In genomic region chr15:98795980-98796379, GRCh38 we compare ENCODE assay signal across 15 cellular contexts.
A peak's percentile ranks its signal among the peaks of the same experiment; 100 is the strongest.
DNase-seq lines count a peak whose midpoint lies in the region; ATAC-seq and TF ChIP-seq lines count a peak whose summit lies in the region.
"Had no signal": no experiment of that assay in that cellular context is flagged by ENCODE, and none has a peak within 500 bp of the region (broad histone marks: within the 10 kb centered on the region; RNA-seq: fewer than 3 reads in every experiment).

No MANE protein-coding gene starts in this region.

- H3K27me3 ChIP-seq in endodermal cell (ENCODE audit: control insufficient read depth, insufficient read depth, low read length, poor library complexity, severe bottlenecking) = no peaks in the 10 kb centered on the region
- H3K27me3 ChIP-seq in trophoblast cell (ENCODE audit: insufficient read depth, low read length) = no peaks in the 10 kb centered on the region
- H3K27me3 ChIP-seq in left ventricle myocardium inferior (ENCODE audit: low read depth) = no peaks in the 10 kb centered on the region
- H3K27me3 ChIP-seq in CD8-positive, alpha-beta memory T cell (ENCODE audit: insufficient read depth, low read length, poor library complexity, severe bottlenecking) = no peaks in the 10 kb centered on the region

- peak overlapping the region; percentile 8 for H3K27ac Mint-ChIP-seq in endodermal cell
- no peak overlapping the region for H3K27ac Mint-ChIP-seq in CD8-positive, alpha-beta memory T cell

- no peak overlapping the region for H2AFZ ChIP-seq in trophoblast cell (ENCODE audit: insufficient read depth, low read length, poor library complexity)
- H2AFZ ChIP-seq: GM23248 had no signal

- CTCF ChIA-PET in CD8-positive, alpha-beta memory T cell (lab: Charles Lee) = no interaction called here

- H3K9me3 ChIP-seq in endodermal cell (ENCODE audit: control insufficient read depth, low read length) (no peaks in the 10 kb centered on the region), trophoblast cell (ENCODE audit: insufficient read depth, low read depth, low read length) (peaks cover 2% of the 10 kb centered on the region), left ventricle myocardium inferior (replicated peaks) (no peaks in the 10 kb centered on the region)
- no peaks in the 10 kb centered on the region for H3K9me3 ChIP-seq in CD8-positive, alpha-beta memory T cell (ENCODE audit: low read length)

- no peaks in the 10 kb centered on the region for H3K36me3 ChIP-seq in endodermal cell (ENCODE audit: control insufficient read depth, insufficient read depth, low read length)
- peaks cover 0 to 2% of the 10 kb centered on the region in 2 experiments for H3K36me3 ChIP-seq in trophoblast cell (ENCODE audit: control insufficient read depth in 1 of 2, insufficient read depth in 2 of 2, low read length in 2 of 2)
- H3K36me3 ChIP-seq in left ventricle myocardium inferior = no peaks in the 10 kb centered on the region
- H3K36me3 ChIP-seq in CD8-positive, alpha-beta memory T cell (ENCODE audit: insufficient read depth, low read length) = no peaks in the 10 kb centered on the region

- H3K27ac ChIP-seq in VCaP = peak overlapping the region; percentile 95
- H3K27ac ChIP-seq in endodermal cell (ENCODE audit: low read depth, low read length) = no peak overlapping the region
- no peak overlapping the region for H3K27ac ChIP-seq in trophoblast cell (ENCODE audit: low read depth, low read length)
- H3K27ac ChIP-seq in left ventricle myocardium inferior (replicated peaks) = no peak overlapping the region
- H3K27ac ChIP-seq in CD8-positive, alpha-beta memory T cell (ENCODE audit: low read depth, low read length) = no peak overlapping the region
- H3K27ac ChIP-seq: GM23248, KMS-11 had no signal

- no peak overlapping the region for H4K8ac ChIP-seq in trophoblast cell (ENCODE audit: low read depth, low read length)

- H3K4me3 Mint-ChIP-seq in endodermal cell = no peak overlapping the region
- no peak overlapping the region for H3K4me3 Mint-ChIP-seq in CD8-positive, alpha-beta memory T cell

- POLR2A ChIA-PET in CD8-positive, alpha-beta memory T cell (lab: Charles Lee) = no interaction called here

- no peak for ATAC-seq in GM21360 (IDR thresholded peaks at IDR 0.05; ENCODE audit: unreplicated experiment)
- ATAC-seq: GM12878 had no signal

- H3K23ac ChIP-seq in trophoblast cell (ENCODE audit: low read length) = no peak overlapping the region

- DNase-seq in G401 (ENCODE audit: low spot score) (peak; percentile 40), endodermal cell (no peak), trophoblast cell (no peak), left ventricle myocardium inferior (no peak), Ammon's horn (ENCODE audit: low spot score) (no peak)
- DNase-seq in CD8-positive, alpha-beta memory T cell = no peak
- DNase-seq: GM23248, NCI-H1092, NCI-H1694, NCI-H446, NCI-H748 treated with DMSO at 0.1 percent for 48 hours had no signal

- H2BK5ac ChIP-seq in trophoblast cell (ENCODE audit: low read depth, low read length, poor library complexity) = no peak overlapping the region

- H2BK120ac ChIP-seq in trophoblast cell (ENCODE audit: insufficient read depth, low read length, poor library complexity) = no peak overlapping the region

- H4K12ac ChIP-seq in trophoblast cell (ENCODE audit: low read depth, low read length) = no peak overlapping the region

- H3K4me3 ChIP-seq in endodermal cell (ENCODE audit: low read length) (no peak overlapping the region), trophoblast cell (ENCODE audit: low read depth, low read length) (no peak overlapping the region), left ventricle myocardium inferior (no peak overlapping the region)
- H3K4me3 ChIP-seq in CD8-positive, alpha-beta memory T cell (ENCODE audit: low read length) = no peak overlapping the region
- H3K4me3 ChIP-seq: GM12878, GM23248 had no signal

- H3K4me1 Mint-ChIP-seq in endodermal cell = peaks cover 94% of the 10 kb centered on the region
- H3K4me1 Mint-ChIP-seq in CD8-positive, alpha-beta memory T cell = peaks cover 4 to 10% (median 7%) of the 10 kb centered on the region in 3 donors

- H3K18ac ChIP-seq in trophoblast cell (ENCODE audit: low read length) = peak overlapping the region; percentile 81

- H3K79me1 ChIP-seq in trophoblast cell (ENCODE audit: low read length) = peaks cover under 1% of the 10 kb centered on the region

- peaks cover 6% of the 10 kb centered on the region for H3K79me2 ChIP-seq in trophoblast cell (ENCODE audit: control insufficient read depth, insufficient read depth, low read length, poor library complexity)

- H3K9ac ChIP-seq in endodermal cell (ENCODE audit: extremely low read depth, low read length, poor library complexity, severe bottlenecking) = no peak overlapping the region
- no peak overlapping the region for H3K9ac ChIP-seq in trophoblast cell (ENCODE audit: low read length)
- H3K9ac ChIP-seq: GM23248, KMS-11 had no signal

- intact Hi-C loops in left ventricle myocardium inferior (cut with micrococcal nuclease) = no loop called here

- H3K9me3 Mint-ChIP-seq in endodermal cell = no peaks in the 10 kb centered on the region
- no peaks in the 10 kb centered on the region for H3K9me3 Mint-ChIP-seq in CD8-positive, alpha-beta memory T cell

- H3K27me3 Mint-ChIP-seq in endodermal cell (ENCODE audit: insufficient read depth) = no peaks in the 10 kb centered on the region
- peaks cover 0 to 4% of the 10 kb centered on the region in 2 donors for H3K27me3 Mint-ChIP-seq in CD8-positive, alpha-beta memory T cell

- H3K4me1 ChIP-seq in endodermal cell (ENCODE audit: control insufficient read depth, insufficient read depth, low read length) = peaks cover 38% of the 10 kb centered on the region
- peaks cover 4 to 16% of the 10 kb centered on the region in 2 experiments for H3K4me1 ChIP-seq in trophoblast cell (ENCODE audit: control insufficient read depth in 1 of 2, insufficient read depth in 2 of 2, low read length in 2 of 2)
- peaks cover 90% of the 10 kb centered on the region for H3K4me1 ChIP-seq in left ventricle myocardium inferior
- H3K4me1 ChIP-seq in CD8-positive, alpha-beta memory T cell (ENCODE audit: insufficient read depth, low read length) = peaks cover 22% of the 10 kb centered on the region

- WGBS in endodermal cell (ENCODE audit: insufficient coverage in 1 of 2, insufficient read length in 1 of 2), 2 experiments = 79 to 84% methylated on average over 5 to 10 of the region's 10 CpGs
- WGBS in trophoblast cell (ENCODE audit: extremely low coverage, insufficient coverage, insufficient read length) = no CpG with 5 or more reads among the region's 10 CpGs

- TF ChIP-seq CTCF in VCaP (conservative IDR thresholded peaks at IDR 0.05) (no peak), endodermal cell (conservative IDR thresholded peaks at IDR 0.05) (no peak), left ventricle myocardium inferior (IDR thresholded peaks at IDR 0.05; ENCODE audit: borderline replicate concordance) (no peak)

- H2BK12ac ChIP-seq in trophoblast cell (ENCODE audit: low read length) = no peak overlapping the region

- H3K4me2 ChIP-seq in trophoblast cell (ENCODE audit: low read length) = no peak overlapping the region
- H3K4me2 ChIP-seq: KMS-11 had no signal

- peak overlapping the region; percentile 94 for H3K4ac ChIP-seq in trophoblast cell (ENCODE audit: low read depth, low read length)

- in situ Hi-C loops in G401 (cut with HindIII; ENCODE audit: low sequenced_read_pairs) = no loop called here

- no peak overlapping the region for H3K14ac ChIP-seq in trophoblast cell (ENCODE audit: low read length)

- no peaks in the 10 kb centered on the region for H3K36me3 Mint-ChIP-seq in endodermal cell (ENCODE audit: low read depth)
- no peaks in the 10 kb centered on the region for H3K36me3 Mint-ChIP-seq in CD8-positive, alpha-beta memory T cell

- no peak overlapping the region for H2AK5ac ChIP-seq in trophoblast cell (ENCODE audit: low read length)

- no peak overlapping the region for H4K91ac ChIP-seq in trophoblast cell (ENCODE audit: low read depth, low read length)
